20 cellular contexts compared by ENCODE assay signal in the genomic region with DNA sequence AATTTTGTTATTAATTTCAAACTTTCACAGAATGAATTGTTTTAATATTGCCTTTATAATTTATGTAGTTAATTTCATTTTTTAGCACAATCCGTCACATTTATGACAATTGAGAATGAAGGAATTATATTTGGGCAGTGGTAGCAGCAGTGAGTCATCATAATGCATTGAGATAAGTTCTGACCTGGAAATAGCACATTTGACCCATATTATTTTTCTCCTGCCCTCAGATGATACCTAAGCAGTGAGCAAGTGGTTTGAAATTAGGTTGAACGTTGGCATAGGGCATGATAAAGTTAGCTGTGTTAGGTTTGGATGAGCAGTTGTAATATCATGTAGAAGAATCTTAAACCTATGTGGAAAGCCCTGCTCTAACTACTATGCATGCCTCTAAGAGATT.
"Had no signal": no experiment of that assay in that cellular context is flagged by ENCODE, and none has a peak within 500 bp of the region (broad histone marks: within the 10 kb centered on the region; RNA-seq: fewer than 3 reads in every experiment).

No MANE protein-coding gene starts in this region.

- FAIRE-seq: RCC 7860 had no signal

- H3K27me3 ChIP-seq: SJSA1 had no signal

- DNase-seq: KBM-7, MV-4-11, NCI-H1048, NCI-H1105, NCI-H1417, NCI-H1436 treated with DMSO at 0.1 percent for 48 hours, NCI-H1694, NCI-H187 treated with DMSO at 0.1 percent for 48 hours, NCI-H2029 treated with DMSO at 0.1 percent for 48 hours, NCI-H2171 treated with DMSO at 0.1 percent for 48 hours, NCI-H524, NCI-H526 treated with DMSO at 0.1 percent for 48 hours, NCI-H774, Right ventricle myocardium superior, RPMI8226, SIG-M5 had no signal

- H3K27ac ChIP-seq: HL-60, SJSA1, SK-N-MC had no signal

- H3K4me1 ChIP-seq: SJSA1 had no signal

- H3K36me3 ChIP-seq: SJSA1 had no signal

- H3K4me3 ChIP-seq: SJSA1, SK-N-MC had no signal
